ENCODE assay signal across 7 cellular contexts in the genomic region with DNA sequence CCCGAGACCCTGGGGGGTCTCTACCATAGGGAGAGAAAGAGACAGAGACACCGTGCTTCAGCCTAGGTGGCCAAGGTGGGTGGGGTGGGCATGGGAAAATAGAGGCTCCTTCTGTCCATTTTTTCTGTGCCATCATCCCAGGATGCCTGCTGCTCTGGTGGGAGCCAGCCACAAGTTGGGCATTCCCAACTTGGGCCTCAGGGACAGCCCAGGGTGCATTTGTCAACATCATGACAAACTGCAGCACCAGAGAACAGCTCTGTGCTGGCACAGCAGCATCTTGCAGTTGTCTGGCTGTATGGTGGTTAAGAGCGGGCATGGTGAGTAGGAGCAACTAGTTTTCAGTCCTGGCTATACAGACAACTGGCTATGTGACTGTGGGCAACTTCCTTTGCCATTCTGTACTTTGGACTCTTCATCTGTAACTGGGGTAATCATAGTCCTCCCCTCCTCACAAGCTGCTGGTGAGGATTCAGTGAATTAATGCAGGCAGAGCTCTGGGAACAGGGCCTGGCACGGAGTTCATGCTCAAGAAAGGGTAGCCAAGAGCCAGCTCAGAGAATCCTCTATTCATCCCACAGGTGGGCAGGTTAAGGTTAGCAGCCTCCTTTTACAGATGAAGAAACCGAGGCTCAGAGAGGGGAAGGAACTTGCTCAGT.
DNase-seq lines count a peak whose midpoint lies in the region; ATAC-seq and TF ChIP-seq lines count a peak whose summit lies in the region.

No MANE protein-coding gene starts in this region.

- no peaks in the 10 kb centered on the region for H3K36me3 ChIP-seq in PC-9 (ENCODE audit: low read depth)
- H3K36me3 ChIP-seq in mucosa of descending colon (ENCODE audit: low read depth) = no peaks in the 10 kb centered on the region
- peaks cover 0 to 2% of the 10 kb centered on the region in 2 donors for H3K36me3 ChIP-seq in stomach smooth muscle (ENCODE audit: control insufficient read depth in 2 of 2, insufficient read depth in 2 of 2, low read length in 2 of 2)

- H3F3A ChIP-seq in PC-9 (ENCODE audit: insufficient read depth, low read depth) = peaks cover 10% of the 10 kb centered on the region; the same call in 1 of the 2 replicates

- no peaks in the 10 kb centered on the region for H3K9me2 ChIP-seq in PC-9 (ENCODE audit: insufficient read depth)

- peak overlapping the region in 1 of 2 donors; percentile 82 for H3K9ac ChIP-seq in stomach smooth muscle (ENCODE audit: low read length in 2 of 2)

- H3K9me3 ChIP-seq in PC-9 (ENCODE audit: insufficient read depth, low read depth) (no peaks in the 10 kb centered on the region), mucosa of descending colon (no peaks in the 10 kb centered on the region), stomach smooth muscle (ENCODE audit: control insufficient read depth in 2 of 2, low read length in 2 of 2) (no peaks in the 10 kb centered on the region)

- peak overlapping the region; percentile 90; the same call in 1 of the 2 replicates for H3K27ac ChIP-seq in PC-9
- peak overlapping the region; percentile 88 for H3K27ac ChIP-seq in caudate nucleus (ENCODE audit: low read depth, low read length)
- peak overlapping the region; percentile 88 for H3K27ac ChIP-seq in stomach smooth muscle (ENCODE audit: low read length)

- DNase-seq in PC-9 = no peak
- no peak for DNase-seq in caudate nucleus (lab: John Stamatoyannopoulos, UW)
- peak in 2 of 3 donors; percentile 31 to 37 for DNase-seq in mucosa of descending colon
- no peak for DNase-seq in COLO829 (ENCODE audit: low spot score)

- ATAC-seq in mucosa of descending colon (peak; percentile 51), HG02981 (IDR thresholded peaks at IDR 0.05; ENCODE audit: unreplicated experiment) (no peak), GM19395 (IDR thresholded peaks at IDR 0.05; ENCODE audit: unreplicated experiment) (no peak)

- POLR2A ChIA-PET in PC-9 (lab: Charles Lee; ENCODE audit: unreplicated experiment) = no interaction called here

- H3K79me2 ChIP-seq in PC-9 (ENCODE audit: low read depth) = peaks cover 16% of the 10 kb centered on the region

- no peak overlapping the region for H3K4me3 ChIP-seq in PC-9
- H3K4me3 ChIP-seq in mucosa of descending colon = no peak overlapping the region
- H3K4me3 ChIP-seq in stomach smooth muscle (ENCODE audit: low read length in 2 of 2) = peak overlapping the region in 1 of 2 donors; percentile 78

- no peak for TF ChIP-seq CTCF in PC-9 (conservative IDR thresholded peaks at IDR 0.05)
- TF ChIP-seq CTCF in mucosa of descending colon (IDR thresholded peaks at IDR 0.05) = no peak

- no TSS peak for BruUV-seq in PC-9 (replicated peaks; lab: Mats Ljungman, UMichigan)

- peak overlapping the region; percentile 94 for H3K4me2 ChIP-seq in PC-9

- intact Hi-C loops in PC-9 (cut with micrococcal nuclease; ENCODE audit: unreplicated experiment) = no loop called here
- intact Hi-C loops in mucosa of descending colon (cut with DNase I, micrococcal nuclease) = no loop called here

- CTCF ChIA-PET in PC-9 (lab: Charles Lee) = no interaction called here

- H2AFZ ChIP-seq in PC-9 = no peak overlapping the region

- no peaks in the 10 kb centered on the region for H4K20me1 ChIP-seq in PC-9 (ENCODE audit: insufficient read depth)

- H3K27me3 ChIP-seq in PC-9 (ENCODE audit: insufficient read depth, low read depth) (no peaks in the 10 kb centered on the region), stomach smooth muscle (ENCODE audit: control insufficient read depth in 1 of 2, insufficient read depth in 2 of 2, low read length in 2 of 2) (no peaks in the 10 kb centered on the region)

- peaks cover 23% of the 10 kb centered on the region for H3K4me1 ChIP-seq in PC-9 (replicated peaks; ENCODE audit: insufficient read depth)
- peaks cover 37% of the 10 kb centered on the region for H3K4me1 ChIP-seq in mucosa of descending colon (ENCODE audit: low read depth)
- H3K4me1 ChIP-seq in stomach smooth muscle (ENCODE audit: control insufficient read depth, insufficient read depth, low read length) = peaks cover 80% of the 10 kb centered on the region

Comparison
In these comparisons a context has a peak if more than half of its experiments do, and no peak if none do; other contexts are left out.
1. DNase-seq: peak in mucosa of descending colon (2 of 3); none in PC-9 (0 of 2), caudate nucleus (0 of 61) and COLO829 (single experiment).
2. Peak in every context shown above with its lines, with median percentiles within 50 percentile points of each other: H3K27ac ChIP-seq.